ENCODE assay signal across 1 cellular context in genomic region chr22:24982301-24983056, GRCh38.
TF ChIP-seq lines count a peak whose summit lies in the region.

No MANE protein-coding gene starts in this region.

TF ChIP-seq in HEK293, 187 proteins besides CTCF, POLR2A, EP300 and RAD21:
- TF ChIP-seq HIC1 (tag by site-specific recombination; IDR thresholded peaks at IDR 0.05) (0 out of 2 replicates have a peak, but pooled peaks have one; percentile 16), ZNF426 (tag by site-specific recombination; IDR thresholded peaks at IDR 0.05) (no peak)
TF ChIP-seq in HEK293: peak in this region for 1.
